In genomic region chr9:35035851-35036701, GRCh38 we compare ENCODE assay signal across 8 cellular contexts. TPM values are rescaled to one million over a fixed set of nuclear protein-coding genes. Genes with fewer than 3 reads are reported as not detected.
A peak's percentile ranks its signal among the peaks of the same experiment; 100 is the strongest.
DNase-seq lines count a peak whose midpoint lies in the region; ATAC-seq and TF ChIP-seq lines count a peak whose summit lies in the region.

No MANE protein-coding gene starts in this region.

- peak overlapping the region; percentile 67 for H3K4me3 Mint-ChIP-seq in T-helper 1 cell treated with Interleukin-12 subunit alpha and Interleukin-12 subunit beta and Interleukin-4 antibody, amounts not matched to agents 30 μg/mL and 1 μg/mL, for 36 hours

- TF ChIP-seq POLR2A in ovary (IDR thresholded peaks at IDR 0.05), result no peak

- no peak for TF ChIP-seq EP300 in ovary (IDR thresholded peaks at IDR 0.05)

- no peaks in the 10 kb centered on the region for H3K9me3 Mint-ChIP-seq in T-helper 1 cell treated with Interleukin-12 subunit alpha and Interleukin-12 subunit beta and Interleukin-4 antibody, amounts not matched to agents 30 μg/mL and 1 μg/mL, for 36 hours

- H3K36me3 ChIP-seq in ACC112 (ENCODE audit: insufficient read depth, low read length) (peaks cover 9% of the 10 kb centered on the region), ovary (no peaks in the 10 kb centered on the region)

- TF ChIP-seq CTCF in ovary (IDR thresholded peaks at IDR 0.05), result no peak

- no peaks in the 10 kb centered on the region for H3K79me2 ChIP-seq in ACC112 (ENCODE audit: control insufficient read depth, insufficient read depth, low read length, unreplicated experiment)

- no peak for ATAC-seq in GM21423 (IDR thresholded peaks at IDR 0.05; ENCODE audit: unreplicated experiment)

- H3K27ac Mint-ChIP-seq in T-helper 1 cell treated with Interleukin-12 subunit alpha and Interleukin-12 subunit beta and Interleukin-4 antibody, amounts not matched to agents 30 μg/mL and 1 μg/mL, for 36 hours, result peak overlapping the region; percentile 71

- peak; percentile 3 for DNase-seq in effector CD8-positive, alpha-beta T cell (lab: John Stamatoyannopoulos, UW)
- peak; percentile 36 to 77 (median 62) for DNase-seq in ovary
- DNase-seq in T1000 (lab: John Stamatoyannopoulos, UW), result no peak
- DNase-seq in LoVo (ENCODE audit: low spot score), result no peak
- no peak for DNase-seq in NK-92 treated with Interleukin-12 subunit alpha and Interleukin-12 subunit beta, amount 100 ng/mL, for 24 hours (lab: John Stamatoyannopoulos, UW)

- intact Hi-C loops in ovary (cut with DNase I), result loop anchor here in 1 of 4 donors (5.0 kb wide), 1 partner anchor 39 kb away; no protein-coding TSS in a partner anchor

- H2AFZ ChIP-seq in ACC112 (ENCODE audit: low read length, unreplicated experiment), result peak overlapping the region; percentile 88

- H3K4me3 ChIP-seq in ACC112 (ENCODE audit: low read depth, low read length) (peak overlapping the region; percentile 75), ovary (peak overlapping the region; percentile 3)

- WGBS in ovary, 3 donors, result 22 to 36% (median 34%) methylated on average over 47 to 48 of the region's 48 CpGs

- H3K36me3 Mint-ChIP-seq in T-helper 1 cell treated with Interleukin-12 subunit alpha and Interleukin-12 subunit beta and Interleukin-4 antibody, amounts not matched to agents 30 μg/mL and 1 μg/mL, for 36 hours (ENCODE audit: low read depth), result peaks cover 8% of the 10 kb centered on the region

- H3K27me3 ChIP-seq in ACC112 (ENCODE audit: insufficient read depth, low read length) (no peaks in the 10 kb centered on the region), ovary (no peaks in the 10 kb centered on the region)

- H3K4me1 Mint-ChIP-seq in T-helper 1 cell treated with Interleukin-12 subunit alpha and Interleukin-12 subunit beta and Interleukin-4 antibody, amounts not matched to agents 30 μg/mL and 1 μg/mL, for 36 hours (ENCODE audit: low read depth), result peaks cover 8% of the 10 kb centered on the region

- H3K27me3 Mint-ChIP-seq in T-helper 1 cell treated with Interleukin-12 subunit alpha and Interleukin-12 subunit beta and Interleukin-4 antibody, amounts not matched to agents 30 μg/mL and 1 μg/mL, for 36 hours (ENCODE audit: low read depth), result no peaks in the 10 kb centered on the region

- H3K4me1 ChIP-seq in ACC112 (ENCODE audit: control insufficient read depth, insufficient read depth, low read length, unreplicated experiment) (peaks cover 10% of the 10 kb centered on the region), ovary (ENCODE audit: insufficient read depth) (peaks cover 5% of the 10 kb centered on the region)

- no peaks in the 10 kb centered on the region for H3K9me3 ChIP-seq in ovary

- peak overlapping the region; percentile 45 for H3K27ac ChIP-seq in ACC112 (ENCODE audit: low read depth, low read length)
- no peak overlapping the region for H3K27ac ChIP-seq in ovary

RNA-seq across cellular contexts. Expression of gene VCP, which starts 36.3 kb away (rescaled TPM):
- total RNA-seq in ovary, result 100 to 1,000 TPM in 6 of 7 donors, 10 to 100 TPM in 1; 78.0 to 178 (median 149) TPM
- polyA plus RNA-seq in ovary, result 100 to 1,000 TPM in 1 of 2 donors, 10 to 100 TPM in 1; 91.6 to 276 TPM

RNA-seq across cellular contexts. Expression of gene FANCG, which starts 43.7 kb away (rescaled TPM):
- total RNA-seq in ovary, result 10 to 100 TPM in 5 of 7 donors, 1 to 10 TPM in 2; 6.7 to 17.2 (median 12.4) TPM
- polyA plus RNA-seq in ovary, result 10 to 100 TPM; 10.8 to 26.1 TPM

RNA-seq across cellular contexts. Expression of gene DNAJB5, which starts 46.5 kb away (rescaled TPM):
- 10 to 100 TPM in 4 of 7 donors, 1 to 10 TPM in 3; 6.4 to 21.0 (median 11.8) TPM for total RNA-seq in ovary
- 10 to 100 TPM in 1 of 2 donors, 1 to 10 TPM in 1; 5.7 to 23.0 TPM for polyA plus RNA-seq in ovary

Comparison
In these comparisons a context has a peak if more than half of its experiments do, and no peak if none do; other contexts are left out.
1. DNase-seq: peak in effector CD8-positive, alpha-beta T cell (single experiment) and ovary (5 of 5); none in T1000 (single experiment), LoVo (single experiment) and NK-92 treated with Interleukin-12 subunit alpha and Interleukin-12 subunit beta, amount 100 ng/mL, for 24 hours (single experiment).